10 cellular contexts compared by ENCODE assay signal in genomic region chr4:8394125-8394524, GRCh38. TPM values are rescaled to one million over a fixed set of nuclear protein-coding genes. Genes with fewer than 3 reads are reported as not detected.
DNase-seq lines count a peak whose midpoint lies in the region; ATAC-seq lines count a peak whose summit lies in the region.
"Had no signal": no experiment of that assay in that cellular context is flagged by ENCODE, and none has a peak within 500 bp of the region (broad histone marks: within the 10 kb centered on the region; RNA-seq: fewer than 3 reads in every experiment).

No MANE protein-coding gene starts in this region.

- DNase-seq in M059J (ENCODE audit: low read depth) (peak; percentile 26), ecto neural progenitor cell (ENCODE audit: low spot score) (peak; percentile 63), medulla oblongata (ENCODE audit: extremely low spot score) (peak; percentile 65), stromal cell of bone marrow (ENCODE audit: low read depth) (peak; percentile 20)
- no peak for DNase-seq in stimulated activated CD4-positive, alpha-beta T cell treated with anti-CD3 and anti-CD28 coated beads, Interleukin-4, amount 100 ng/mL, for 1 hour
- no peak for DNase-seq in stimulated activated naive CD4-positive, alpha-beta T cell treated with Interleukin-2 at 50 U/mL for 16 hours (lab: John Stamatoyannopoulos, UW)
- DNase-seq: activated gamma-delta T cell treated with Interleukin-2 at 50 U/mL for 16 hours; stimulated activated naive CD4-positive, alpha-beta T cell had no signal

- no peak for ATAC-seq in HG03159 (IDR thresholded peaks at IDR 0.05; ENCODE audit: unreplicated experiment)
- ATAC-seq in HG03439 (IDR thresholded peaks at IDR 0.05; ENCODE audit: unreplicated experiment): no peak

RNA-seq across cellular contexts. Expression of gene ACOX3, which starts 46.4 kb away (rescaled TPM):
- total RNA-seq in M059J (2014; rRNA removed; shearing (Covaris generic)): 16.1 and 24.1 TPM in 2 replicates

RNA-seq across cellular contexts. Expression of gene TRMT44, which starts 46.5 kb away (rescaled TPM):
- total RNA-seq in M059J (2014; rRNA removed; shearing (Covaris generic)): 5.3 and 8.7 TPM in 2 replicates

Comparison
In these comparisons a context has a peak if more than half of its experiments do, and no peak if none do; other contexts are left out.
1. DNase-seq: peak in M059J (single experiment), ecto neural progenitor cell (single experiment), medulla oblongata (single experiment) and stromal cell of bone marrow (single experiment); none in stimulated activated CD4-positive, alpha-beta T cell treated with anti-CD3 and anti-CD28 coated beads, Interleukin-4, amount 100 ng/mL, for 1 hour (single experiment) and stimulated activated naive CD4-positive, alpha-beta T cell treated with Interleukin-2 at 50 U/mL for 16 hours (single experiment).